8 cellular contexts compared by ENCODE assay signal in genomic region chr6:35343092-35343834, GRCh38. TPM values are rescaled to one million over a fixed set of nuclear protein-coding genes. Genes with fewer than 3 reads are reported as not detected.
A peak's percentile ranks its signal among the peaks of the same experiment; 100 is the strongest.
DNase-seq lines count a peak whose midpoint lies in the region; ATAC-seq and TF ChIP-seq lines count a peak whose summit lies in the region.

No MANE protein-coding gene starts in this region.

- DNase-seq in DMS79 treated with DMSO at 0.1 percent for 48 hours (lab: John Stamatoyannopoulos, UW): peak; percentile 18
- no peak for DNase-seq in DMS79 (lab: John Stamatoyannopoulos, UW)
- DNase-seq in UCSD-AML1 (lab: John Stamatoyannopoulos, UW; ENCODE audit: unreplicated experiment): peak; percentile 55
- DNase-seq in fibroblast of the aortic adventitia (ENCODE audit: low read depth): peak; percentile 81
- DNase-seq in osteoblast (ENCODE audit: insufficient read length, low spot score, missing footprints): peak; percentile 75
- no peak for DNase-seq in HEK293T (ENCODE audit: extremely low spot score)

- peak overlapping the region; percentile 91 for H3K4me3 ChIP-seq in fibroblast of the aortic adventitia (ENCODE audit: low read depth, low read length)
- peak overlapping the region; percentile 98 for H3K4me3 ChIP-seq in osteoblast (ENCODE audit: insufficient read depth, low read length)

- H2AFZ ChIP-seq in osteoblast (ENCODE audit: low read length): peak overlapping the region; percentile 47

- peaks cover 41% of the 10 kb centered on the region for H4K20me1 ChIP-seq in osteoblast (ENCODE audit: insufficient read depth, low read length)

- CTCF ChIA-PET in HEK293T (lab: Yijun Ruan, JAX): interaction anchor here (4.0 kb wide), 1 partner anchor 107 kb away, joined by 42 read pairs; no protein-coding TSS in a partner anchor

- peaks cover 17% of the 10 kb centered on the region for H3K4me1 ChIP-seq in osteoblast (ENCODE audit: insufficient read depth, low read length)

- no peaks in the 10 kb centered on the region for H3K9me3 ChIP-seq in osteoblast (ENCODE audit: low read depth, low read length)

- H3K27ac ChIP-seq in osteoblast (ENCODE audit: low read depth, low read length): peak overlapping the region; percentile 98

- H3K79me2 ChIP-seq in osteoblast (ENCODE audit: insufficient read depth, low read length): peaks cover 55% of the 10 kb centered on the region

- TF ChIP-seq CTCF in fibroblast of the aortic adventitia (IDR thresholded peaks at IDR 0.05; ENCODE audit: insufficient read depth, low read length): no peak
- no peak for TF ChIP-seq CTCF in osteoblast (IDR thresholded peaks at IDR 0.05; ENCODE audit: extremely low read depth, low read depth, low read length)

- peak overlapping the region; percentile 96 for H3K4me2 ChIP-seq in osteoblast (ENCODE audit: insufficient read depth, low read length)

- POLR2A ChIA-PET in HEK293T (lab: Yijun Ruan, JAX): interaction anchor here (1.0 to 2.0 kb wide), 10 partner anchors 11 to 125 kb away, joined by 3 to 6 read pairs (median 3); partner anchors contain the start of genes DEF6, FANCE and RPL10A

- H3K27me3 ChIP-seq in osteoblast (ENCODE audit: insufficient read depth, low read length): no peaks in the 10 kb centered on the region

- H3K36me3 ChIP-seq in osteoblast (ENCODE audit: insufficient read depth, low read length): peaks cover 29% of the 10 kb centered on the region

- ATAC-seq in GM21576 (IDR thresholded peaks at IDR 0.05; ENCODE audit: unreplicated experiment): no peak
- no peak for ATAC-seq in GM18873 (IDR thresholded peaks at IDR 0.05; ENCODE audit: low FRiP score, unreplicated experiment)

TF ChIP-seq in HEK293T, 16 proteins besides CTCF, POLR2A, EP300 and RAD21:
- TF ChIP-seq CTBP1 (IDR thresholded peaks at IDR 0.05; ENCODE audit: borderline replicate concordance): no peak
- no peak for TF ChIP-seq ZNF384 (IDR thresholded peaks at IDR 0.05)
- no peak for TF ChIP-seq FOXA1 (IDR thresholded peaks at IDR 0.05)
- no peak for TF ChIP-seq SUZ12 (IDR thresholded peaks at IDR 0.05)
- no peak for TF ChIP-seq PKNOX1 (IDR thresholded peaks at IDR 0.05)
- no peak for TF ChIP-seq LEF1 (IDR thresholded peaks at IDR 0.05; ENCODE audit: borderline replicate concordance)
- no peak for TF ChIP-seq L3MBTL2 (conservative IDR thresholded peaks at IDR 0.05)
- no peak for TF ChIP-seq ARNT (IDR thresholded peaks at IDR 0.05)
- no peak for TF ChIP-seq TARDBP (IDR thresholded peaks at IDR 0.05)
- TF ChIP-seq FOXK2 (IDR thresholded peaks at IDR 0.05): no peak
- TF ChIP-seq BHLHE40 (IDR thresholded peaks at IDR 0.05; ENCODE audit: borderline replicate concordance): no peak
- no peak for TF ChIP-seq NFRKB (IDR thresholded peaks at IDR 0.05)
- TF ChIP-seq HDGF (IDR thresholded peaks at IDR 0.05; ENCODE audit: borderline replicate concordance): no peak
- TF ChIP-seq ELF4 (IDR thresholded peaks at IDR 0.05): no peak
- no peak for TF ChIP-seq SP1 (IDR thresholded peaks at IDR 0.05)

RNA-seq across cellular contexts. Expression of gene PPARD, which starts 0.9 kb away (rescaled TPM):
- total RNA-seq in fibroblast of the aortic adventitia (ENCODE audit: low replicate concordance) (1.3 and 10.4 TPM in 2 replicates), osteoblast (12.3 and 13.3 TPM in 2 replicates)

RNA-seq across cellular contexts. Expression of gene DEF6, which starts 45.6 kb away (rescaled TPM):
- 0.18 and 1.1 TPM in 2 replicates for total RNA-seq in fibroblast of the aortic adventitia (ENCODE audit: low replicate concordance)
- 0.29 and 0.72 TPM in 2 replicates for total RNA-seq in osteoblast

Comparison
In these comparisons a context has a peak if more than half of its experiments do, and no peak if none do; other contexts are left out.
1. DNase-seq: peak in DMS79 treated with DMSO at 0.1 percent for 48 hours (single experiment), UCSD-AML1 (single experiment), fibroblast of the aortic adventitia (single experiment) and osteoblast (single experiment); none in DMS79 (single experiment) and HEK293T (single experiment).